8 cellular contexts compared by ENCODE assay signal in genomic region chr7:7569113-7569527, GRCh38. TPM values are rescaled to one million over a fixed set of nuclear protein-coding genes. Genes with fewer than 3 reads are reported as not detected.
DNase-seq lines count a peak whose midpoint lies in the region; ATAC-seq and TF ChIP-seq lines count a peak whose summit lies in the region.

No MANE protein-coding gene starts in this region.

- H3K36me3 Mint-ChIP-seq in activated naive CD4-positive, alpha-beta T cell treated with anti-CD3 and anti-CD28 coated beads for 36 hours (ENCODE audit: low read depth) = peaks cover 31% of the 10 kb centered on the region
- peaks cover 8% of the 10 kb centered on the region for H3K36me3 Mint-ChIP-seq in T-helper 17 cell (ENCODE audit: low read depth)

- H3K79me2 ChIP-seq in parathyroid adenoma = peaks cover 29% of the 10 kb centered on the region

- H3K27ac Mint-ChIP-seq in activated naive CD4-positive, alpha-beta T cell treated with anti-CD3 and anti-CD28 coated beads for 36 hours = peak overlapping the region; percentile 74
- H3K27ac Mint-ChIP-seq in T-helper 17 cell = peak overlapping the region; percentile 97

- no peaks in the 10 kb centered on the region for H3K9me3 Mint-ChIP-seq in activated naive CD4-positive, alpha-beta T cell treated with anti-CD3 and anti-CD28 coated beads for 36 hours

- intact Hi-C loops in activated naive CD4-positive, alpha-beta T cell treated with anti-CD3 and anti-CD28 coated beads for 36 hours (cut with micrococcal nuclease) = loop anchor here (5.0 to 10.0 kb wide), 3 partner anchors 446 to 862 kb away; partner anchors contain the start of gene ZNF12

- no peaks in the 10 kb centered on the region for H3K27me3 Mint-ChIP-seq in activated naive CD4-positive, alpha-beta T cell treated with anti-CD3 and anti-CD28 coated beads for 36 hours (ENCODE audit: low read depth)
- no peaks in the 10 kb centered on the region for H3K27me3 Mint-ChIP-seq in T-helper 17 cell

- no peak overlapping the region for H3K9ac ChIP-seq in parathyroid adenoma

- peak overlapping the region; percentile 80 for H3K4me3 Mint-ChIP-seq in activated naive CD4-positive, alpha-beta T cell treated with anti-CD3 and anti-CD28 coated beads for 36 hours
- H3K4me3 Mint-ChIP-seq in T-helper 17 cell = no peak overlapping the region

- peaks cover 41% of the 10 kb centered on the region for H3K4me1 Mint-ChIP-seq in activated naive CD4-positive, alpha-beta T cell treated with anti-CD3 and anti-CD28 coated beads for 36 hours (ENCODE audit: low read depth)
- peaks cover 36% of the 10 kb centered on the region for H3K4me1 Mint-ChIP-seq in T-helper 17 cell

- no peak overlapping the region for H2AFZ ChIP-seq in parathyroid adenoma

- DNase-seq in activated naive CD4-positive, alpha-beta T cell treated with anti-CD3 and anti-CD28 coated beads for 36 hours = peak; percentile 13
- DNase-seq in activated naive CD4-positive, alpha-beta T cell treated with anti-CD3 and anti-CD28 coated beads, Interleukin-2, amount 50 U/mL, for 16 hours = no peak
- DNase-seq in T-helper 17 cell = no peak
- no peak for DNase-seq in HuH-7.5 (ENCODE audit: low spot score)
- no peak for DNase-seq in occipital lobe (lab: John Stamatoyannopoulos, UW)
- DNase-seq in NCI-H446 treated with DMSO at 0.1 percent for 48 hours (lab: John Stamatoyannopoulos, UW) = no peak

- no peaks in the 10 kb centered on the region for H3K27me3 ChIP-seq in parathyroid adenoma (ENCODE audit: control insufficient read depth, insufficient read depth, low read length)

- H3K4me2 ChIP-seq in parathyroid adenoma (ENCODE audit: low read length) = peak overlapping the region; percentile 80

- CTCF ChIA-PET in activated naive CD4-positive, alpha-beta T cell treated with anti-CD3 and anti-CD28 coated beads for 36 hours (lab: Charles Lee) = interaction anchor here (0.6 to 1.1 kb wide), 2 partner anchors 8 to 958 kb away, joined by 3 to 4 read pairs; no protein-coding TSS in a partner anchor

- peaks cover 8% of the 10 kb centered on the region for H3K4me1 ChIP-seq in parathyroid adenoma

- TF ChIP-seq CTCF in parathyroid adenoma (IDR thresholded peaks at IDR 0.05) = no peak

- H3K36me3 ChIP-seq in parathyroid adenoma (ENCODE audit: control insufficient read depth, insufficient read depth, low read length) = no peaks in the 10 kb centered on the region

- no peak overlapping the region for H3K27ac ChIP-seq in parathyroid adenoma

- H3K4me3 ChIP-seq in parathyroid adenoma (ENCODE audit: low read depth, low read length) = no peak overlapping the region

- peak; percentile 41 for ATAC-seq in HG03064 (IDR thresholded peaks at IDR 0.05; ENCODE audit: low read depth, unreplicated experiment)
- ATAC-seq in T-helper 17 cell = peak; percentile 26

- no peaks in the 10 kb centered on the region for H3K9me3 ChIP-seq in T-helper 17 cell (ENCODE audit: control insufficient read depth, low read length, poor library complexity, severe bottlenecking)
- H3K9me3 ChIP-seq in parathyroid adenoma (ENCODE audit: control insufficient read depth, low read length) = no peaks in the 10 kb centered on the region

RNA-seq across cellular contexts. Expression of gene MIOS, which starts 2.4 kb away (rescaled TPM):
- total RNA-seq in activated naive CD4-positive, alpha-beta T cell treated with anti-CD3 and anti-CD28 coated beads for 36 hours = 10 to 100 TPM; 40.6 to 43.0 TPM
- total RNA-seq in T-helper 17 cell (10 to 100 TPM; 26.1 to 29.2 TPM), occipital lobe (86.4 TPM)

RNA-seq across cellular contexts. Expression of gene COL28A1, which starts 33.4 kb away (rescaled TPM):
- not detected for total RNA-seq in activated naive CD4-positive, alpha-beta T cell treated with anti-CD3 and anti-CD28 coated beads for 36 hours
- under 1 TPM in 1 of 2 donors, not detected in 1; 0.10 TPM for total RNA-seq in T-helper 17 cell
- 0.62 TPM for total RNA-seq in occipital lobe
